Comparison of ENCODE assay signal across 21 cellular contexts in genomic region chr14:29743566-29743965, GRCh38.
DNase-seq lines count a peak whose midpoint lies in the region; ATAC-seq lines count a peak whose summit lies in the region.
"Had no signal": no experiment of that assay in that cellular context is flagged by ENCODE, and none has a peak within 500 bp of the region (broad histone marks: within the 10 kb centered on the region; RNA-seq: fewer than 3 reads in every experiment).

No MANE protein-coding gene starts in this region.

- ATAC-seq in HG03045 (IDR thresholded peaks at IDR 0.05; ENCODE audit: unreplicated experiment), result no peak
- ATAC-seq in HG02870 (IDR thresholded peaks at IDR 0.05; ENCODE audit: unreplicated experiment), result no peak
- ATAC-seq: activated CD8-positive, alpha-beta memory T cell treated with anti-CD3 and anti-CD28 coated beads, Interleukin-2, amount 10 ng/mL, durations not matched to agents 7 days and 5 days; activated T-cell treated with anti-CD3 and anti-CD28 coated beads, Interleukin-2, amount 50 U/mL, for 4 hours; naive thymus-derived CD8-positive, alpha-beta T cell; stimulated activated effector memory CD8-positive, alpha-beta T cell treated with anti-CD3 and anti-CD28 coated beads, Interleukin-12 subunit alpha, Interleukin-12 subunit beta, amount 100 ng/mL, for 72 hours had no signal

- DNase-seq in DMS 273 (lab: John Stamatoyannopoulos, UW; ENCODE audit: unreplicated experiment), result peak; percentile 14
- DNase-seq in DMS 273 treated with DMSO at 0.1 percent for 48 hours (lab: John Stamatoyannopoulos, UW), result no peak
- DNase-seq in NCI-H1092 treated with DMSO at 0.1 percent for 48 hours (lab: John Stamatoyannopoulos, UW), result peak; percentile 35
- peak; percentile 16 for DNase-seq in astrocyte of the hippocampus (ENCODE audit: low read depth, low spot score)
- DNase-seq in putamen (ENCODE audit: low spot score), result peak; percentile 57
- no peak for DNase-seq in NCI-H748 treated with DMSO at 0.1 percent for 48 hours (lab: John Stamatoyannopoulos, UW)
- DNase-seq: activated B cell treated with CpG ODN at 0.5 μM for 24 hours; activated CD4-positive, alpha-beta T cell treated with anti-CD3 and anti-CD28 coated beads, Interleukin-2, amount 50 U/mL, for 1 hour; activated CD8-positive, alpha-beta memory T cell treated with anti-CD3 and anti-CD28 coated beads, Interleukin-2, amount 10 ng/mL, durations not matched to agents 7 days and 5 days; activated gamma-delta T cell; activated T-cell treated with anti-CD3 and anti-CD28 coated beads, Interleukin-2, amount 50 U/mL, for 4 hours; erythroblast; GOT3; naive thymus-derived CD8-positive, alpha-beta T cell; NCI-H1694; NCI-H345; NCI-H82; psoas muscle had no signal

Comparison
In these comparisons a context has a peak if more than half of its experiments do, and no peak if none do; other contexts are left out.
1. DNase-seq: peak in DMS 273 (single experiment), NCI-H1092 treated with DMSO at 0.1 percent for 48 hours (single experiment), astrocyte of the hippocampus (single experiment) and putamen (single experiment); none in DMS 273 treated with DMSO at 0.1 percent for 48 hours (single experiment) and NCI-H748 treated with DMSO at 0.1 percent for 48 hours (single experiment).